ENCODE assay signal across 16 cellular contexts in genomic region chr22:48709976-48710375, GRCh38.
DNase-seq lines count a peak whose midpoint lies in the region; ATAC-seq and TF ChIP-seq lines count a peak whose summit lies in the region.
"Had no signal": no experiment of that assay in that cellular context is flagged by ENCODE, and none has a peak within 500 bp of the region (broad histone marks: within the 10 kb centered on the region; RNA-seq: fewer than 3 reads in every experiment).

No MANE protein-coding gene starts in this region.

- H3K9me3 ChIP-seq in right cardiac atrium (ENCODE audit: control insufficient read depth, low read length) (no peaks in the 10 kb centered on the region), right atrium auricular region (no peaks in the 10 kb centered on the region), upper lobe of right lung (no peaks in the 10 kb centered on the region)
- H3K9me3 ChIP-seq: A549, Caco-2, HAP-1 had no signal

- ATAC-seq in right cardiac atrium (no peak), upper lobe of right lung (no peak), GM18520 (IDR thresholded peaks at IDR 0.05; ENCODE audit: unreplicated experiment) (no peak)
- ATAC-seq: A549 had no signal

- H3K4me1 ChIP-seq in right cardiac atrium (ENCODE audit: control insufficient read depth, insufficient read depth, low read length) (no peaks in the 10 kb centered on the region), right atrium auricular region (no peaks in the 10 kb centered on the region), upper lobe of right lung (no peaks in the 10 kb centered on the region)
- H3K4me1 ChIP-seq: A549, Caco-2, HAP-1 had no signal

- H3K27ac ChIP-seq in right cardiac atrium (ENCODE audit: low read length) (no peak overlapping the region), right atrium auricular region (no peak overlapping the region), upper lobe of right lung (no peak overlapping the region)
- H3K27ac ChIP-seq: 22Rv1, A549, C4-2B, GM23248 had no signal

- H3K36me3 ChIP-seq in right atrium auricular region (no peaks in the 10 kb centered on the region), upper lobe of right lung (no peaks in the 10 kb centered on the region)
- H3K36me3 ChIP-seq: HAP-1 had no signal

- DNase-seq in activated effector memory CD4-positive, alpha-beta T cell treated with anti-CD3 and anti-CD28 coated beads, Interleukin-2, amount 50 U/mL, for 16 hours, result peak; percentile 31
- DNase-seq in activated effector memory CD4-positive, alpha-beta T cell treated with Interleukin-2 at 50 U/mL for 16 hours, result no peak
- DNase-seq in right cardiac atrium, result peak in 2 of 3 donors; percentile 4 to 9
- no peak for DNase-seq in right atrium auricular region (ENCODE audit: low spot score)
- peak; percentile 41 for DNase-seq in posterior vena cava (ENCODE audit: low spot score)
- peak; percentile 42 for DNase-seq in upper lobe of right lung
- no peak for DNase-seq in erythroblast (lab: John Stamatoyannopoulos, UW)
- DNase-seq: AML-193; CD4-positive, alpha-beta T cell; GM23248 had no signal

- H3K27me3 ChIP-seq in right cardiac atrium (ENCODE audit: control insufficient read depth, insufficient read depth), result no peaks in the 10 kb centered on the region
- H3K27me3 ChIP-seq in right atrium auricular region, result no peaks in the 10 kb centered on the region
- H3K27me3 ChIP-seq in upper lobe of right lung, result no peaks in the 10 kb centered on the region

- H3K4me3 ChIP-seq in right cardiac atrium (ENCODE audit: low read length), result no peak overlapping the region
- H3K4me3 ChIP-seq in right atrium auricular region, result no peak overlapping the region
- no peak overlapping the region for H3K4me3 ChIP-seq in upper lobe of right lung
- H3K4me3 ChIP-seq: A549, GM23248, HAP-1 had no signal

- WGBS in right cardiac atrium, result 84% methylated on average over 8 of the region's 8 CpGs

- no peak for TF ChIP-seq CTCF in right atrium auricular region (IDR thresholded peaks at IDR 0.05)
- TF ChIP-seq CTCF in upper lobe of right lung (IDR thresholded peaks at IDR 0.05), result no peak

- intact Hi-C loops in right cardiac atrium (cut with DNase I), result no loop called here
- intact Hi-C loops in posterior vena cava (cut with DNase I), result loop anchor here in 1 of 2 donors (1.0 kb wide), 1 partner anchor 24 kb away; no protein-coding TSS in a partner anchor
- intact Hi-C loops in upper lobe of right lung (cut with DNase I), result no loop called here

- no peak for TF ChIP-seq POLR2A in erythroblast (IDR thresholded peaks at IDR 0.05; ENCODE audit: low read length)

Comparison
In these comparisons a context has a peak if more than half of its experiments do, and no peak if none do; other contexts are left out.
1. DNase-seq: peak in activated effector memory CD4-positive, alpha-beta T cell treated with anti-CD3 and anti-CD28 coated beads, Interleukin-2, amount 50 U/mL, for 16 hours (single experiment), right cardiac atrium (2 of 3), posterior vena cava (single experiment) and upper lobe of right lung (single experiment); none in activated effector memory CD4-positive, alpha-beta T cell treated with Interleukin-2 at 50 U/mL for 16 hours (single experiment), right atrium auricular region (single experiment) and erythroblast (0 of 2).